In genomic region chr17:7394452-7395191, GRCh38 we compare ENCODE assay signal across 2 cellular contexts.
TF ChIP-seq lines count a peak whose summit lies in the region.

TSS of gene PLSCR3 (minus strand) at chr17:7394525. CDS start at chr17:7394110, 415 bp downstream.

TF ChIP-seq in IMR-90, 13 proteins besides CTCF, POLR2A, EP300 and RAD21 (continued from another document):
- TF ChIP-seq USF2 (IDR thresholded peaks at IDR 0.05; ENCODE audit: low read depth, low read length) = peak; percentile 6; the same call in 1 of the 2 replicates
- peak; percentile 69 for TF ChIP-seq MAFK (IDR thresholded peaks at IDR 0.05; ENCODE audit: low read depth, low read length)
- TF ChIP-seq MAZ (IDR thresholded peaks at IDR 0.05; ENCODE audit: borderline replicate concordance, low read depth, low read length) = peak; percentile 62; the same call in 1 of the 2 replicates

TF ChIP-seq in neural cell, 6 proteins besides CTCF, POLR2A, EP300 and RAD21 (continued from another document):
- TF ChIP-seq, protein P1, sequence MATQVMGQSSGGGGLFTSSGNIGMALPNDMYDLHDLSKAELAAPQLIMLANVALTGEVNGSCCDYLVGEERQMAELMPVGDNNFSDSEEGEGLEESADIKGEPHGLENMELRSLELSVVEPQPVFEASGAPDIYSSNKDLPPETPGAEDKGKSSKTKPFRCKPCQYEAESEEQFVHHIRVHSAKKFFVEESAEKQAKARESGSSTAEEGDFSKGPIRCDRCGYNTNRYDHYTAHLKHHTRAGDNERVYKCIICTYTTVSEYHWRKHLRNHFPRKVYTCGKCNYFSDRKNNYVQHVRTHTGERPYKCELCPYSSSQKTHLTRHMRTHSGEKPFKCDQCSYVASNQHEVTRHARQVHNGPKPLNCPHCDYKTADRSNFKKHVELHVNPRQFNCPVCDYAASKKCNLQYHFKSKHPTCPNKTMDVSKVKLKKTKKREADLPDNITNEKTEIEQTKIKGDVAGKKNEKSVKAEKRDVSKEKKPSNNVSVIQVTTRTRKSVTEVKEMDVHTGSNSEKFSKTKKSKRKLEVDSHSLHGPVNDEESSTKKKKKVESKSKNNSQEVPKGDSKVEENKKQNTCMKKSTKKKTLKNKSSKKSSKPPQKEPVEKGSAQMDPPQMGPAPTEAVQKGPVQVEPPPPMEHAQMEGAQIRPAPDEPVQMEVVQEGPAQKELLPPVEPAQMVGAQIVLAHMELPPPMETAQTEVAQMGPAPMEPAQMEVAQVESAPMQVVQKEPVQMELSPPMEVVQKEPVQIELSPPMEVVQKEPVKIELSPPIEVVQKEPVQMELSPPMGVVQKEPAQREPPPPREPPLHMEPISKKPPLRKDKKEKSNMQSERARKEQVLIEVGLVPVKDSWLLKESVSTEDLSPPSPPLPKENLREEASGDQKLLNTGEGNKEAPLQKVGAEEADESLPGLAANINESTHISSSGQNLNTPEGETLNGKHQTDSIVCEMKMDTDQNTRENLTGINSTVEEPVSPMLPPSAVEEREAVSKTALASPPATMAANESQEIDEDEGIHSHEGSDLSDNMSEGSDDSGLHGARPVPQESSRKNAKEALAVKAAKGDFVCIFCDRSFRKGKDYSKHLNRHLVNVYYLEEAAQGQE (IDR thresholded peaks at IDR 0.05; ENCODE audit: borderline replicate concordance) = no peak
- TF ChIP-seq MXI1 (conservative IDR thresholded peaks at IDR 0.05; ENCODE audit: poor library complexity, severe bottlenecking) (peak; percentile 87), EZH2 (IDR thresholded peaks at IDR 0.05; ENCODE audit: borderline replicate concordance, insufficient read depth, low read length, poor library complexity, severe bottlenecking) (no peak), POLR2AphosphoS5 (IDR thresholded peaks at IDR 0.05) (peak; percentile 71)
TF ChIP-seq in neural cell: peak in this region for 3.
